8 cellular contexts compared by ENCODE assay signal in genomic region chr18:13611058-13611615, GRCh38.
A peak's percentile ranks its signal among the peaks of the same experiment; 100 is the strongest.
DNase-seq lines count a peak whose midpoint lies in the region; ATAC-seq and TF ChIP-seq lines count a peak whose summit lies in the region.

No MANE protein-coding gene starts in this region.

- peak; percentile 80 for DNase-seq in activated CD8-positive, alpha-beta memory T cell treated with anti-CD3 and anti-CD28 coated beads, Interleukin-2, amount 10 ng/mL, durations not matched to agents 7 days and 5 days
- no peak for DNase-seq in activated CD8-positive, alpha-beta memory T cell treated with anti-CD3 and anti-CD28 coated beads for 24 hours
- DNase-seq in astrocyte of the spinal cord (ENCODE audit: low read depth, low spot score): peak; percentile 61
- peak; percentile 41 for DNase-seq in iPS-NIHi7 (ENCODE audit: extremely low spot score)
- peak; percentile 79 for DNase-seq in stimulated activated naive B cell treated with anti-CD40 and anti-IgM and Interleukin-4, amounts not matched to agents 10 μg/mL and 1 μg/mL and 100 μg/mL, for 72 hours
- DNase-seq in SHP77 (lab: John Stamatoyannopoulos, UW): no peak

- H3K4me3 ChIP-seq in HUES48 (ENCODE audit: low read depth, low read length) (peak overlapping the region; percentile 42), astrocyte of the spinal cord (ENCODE audit: low read depth, low read length) (peak overlapping the region; percentile 23)

- peak; percentile 7 for ATAC-seq in activated CD8-positive, alpha-beta memory T cell treated with anti-CD3 and anti-CD28 coated beads, Interleukin-2, amount 10 ng/mL, durations not matched to agents 7 days and 5 days
- ATAC-seq in stimulated activated naive B cell treated with anti-CD40 and anti-IgM and Interleukin-4, amounts not matched to agents 10 μg/mL and 1 μg/mL and 100 μg/mL, for 72 hours (replicated peaks): peak; percentile 46 to 52
- no peak for ATAC-seq in GM18511 (IDR thresholded peaks at IDR 0.05; ENCODE audit: unreplicated experiment)

- CTCF ChIA-PET in activated CD8-positive, alpha-beta memory T cell treated with anti-CD3 and anti-CD28 coated beads, Interleukin-2, amount 10 ng/mL, durations not matched to agents 7 days and 5 days (lab: Charles Lee): interaction anchor here (1.6 to 10.1 kb wide), 7 partner anchors 19 to 51 kb away, joined by 4 to 122 read pairs (median 11); no protein-coding TSS in a partner anchor

- peak overlapping the region; percentile 63 for H3K27ac ChIP-seq in HUES48 (ENCODE audit: low read depth, low read length)

- H3K4me1 ChIP-seq in HUES48 (ENCODE audit: control insufficient read depth, insufficient read depth, low read length): peaks cover 14% of the 10 kb centered on the region

- TF ChIP-seq CTCF in astrocyte of the spinal cord (IDR thresholded peaks at IDR 0.05; ENCODE audit: low read depth, low read length): no peak

- peak overlapping the region; percentile 99 for H3K27ac Mint-ChIP-seq in activated CD8-positive, alpha-beta memory T cell treated with anti-CD3 and anti-CD28 coated beads, Interleukin-2, amount 10 ng/mL, durations not matched to agents 7 days and 5 days
- H3K27ac Mint-ChIP-seq in stimulated activated naive B cell treated with anti-CD40 and anti-IgM and Interleukin-4, amounts not matched to agents 10 μg/mL and 1 μg/mL and 100 μg/mL, for 72 hours: peak overlapping the region; percentile 98

- peaks cover 91% of the 10 kb centered on the region for H3K4me1 Mint-ChIP-seq in activated CD8-positive, alpha-beta memory T cell treated with anti-CD3 and anti-CD28 coated beads, Interleukin-2, amount 10 ng/mL, durations not matched to agents 7 days and 5 days
- peaks cover 56 to 82% of the 10 kb centered on the region in 2 donors for H3K4me1 Mint-ChIP-seq in stimulated activated naive B cell treated with anti-CD40 and anti-IgM and Interleukin-4, amounts not matched to agents 10 μg/mL and 1 μg/mL and 100 μg/mL, for 72 hours

- H3K27me3 Mint-ChIP-seq in activated CD8-positive, alpha-beta memory T cell treated with anti-CD3 and anti-CD28 coated beads, Interleukin-2, amount 10 ng/mL, durations not matched to agents 7 days and 5 days: no peaks in the 10 kb centered on the region
- no peaks in the 10 kb centered on the region for H3K27me3 Mint-ChIP-seq in stimulated activated naive B cell treated with anti-CD40 and anti-IgM and Interleukin-4, amounts not matched to agents 10 μg/mL and 1 μg/mL and 100 μg/mL, for 72 hours

- H3K27me3 ChIP-seq in HUES48 (ENCODE audit: control insufficient read depth, insufficient read depth, low read length): peaks cover 38% of the 10 kb centered on the region

- H3K36me3 Mint-ChIP-seq in activated CD8-positive, alpha-beta memory T cell treated with anti-CD3 and anti-CD28 coated beads, Interleukin-2, amount 10 ng/mL, durations not matched to agents 7 days and 5 days: peaks cover 7% of the 10 kb centered on the region
- peaks cover 12 to 43% of the 10 kb centered on the region in 2 donors for H3K36me3 Mint-ChIP-seq in stimulated activated naive B cell treated with anti-CD40 and anti-IgM and Interleukin-4, amounts not matched to agents 10 μg/mL and 1 μg/mL and 100 μg/mL, for 72 hours

- peak overlapping the region; percentile 77 for H3K4me3 Mint-ChIP-seq in activated CD8-positive, alpha-beta memory T cell treated with anti-CD3 and anti-CD28 coated beads, Interleukin-2, amount 10 ng/mL, durations not matched to agents 7 days and 5 days
- peak overlapping the region; percentile 83 to 87 for H3K4me3 Mint-ChIP-seq in stimulated activated naive B cell treated with anti-CD40 and anti-IgM and Interleukin-4, amounts not matched to agents 10 μg/mL and 1 μg/mL and 100 μg/mL, for 72 hours

- H3K36me3 ChIP-seq in HUES48 (ENCODE audit: control insufficient read depth, insufficient read depth, low read length): no peaks in the 10 kb centered on the region

- H3K9ac ChIP-seq in HUES48 (ENCODE audit: low read depth, low read length): peak overlapping the region; percentile 15; the same call in 1 of the 2 replicates

- in situ Hi-C loops in astrocyte of the spinal cord (cut with HindIII; ENCODE audit: low sequenced_read_pairs): no loop called here

- H3K9me3 ChIP-seq in HUES48 (ENCODE audit: control insufficient read depth, insufficient read depth, low read length): no peaks in the 10 kb centered on the region

- no peaks in the 10 kb centered on the region for H3K9me3 Mint-ChIP-seq in activated CD8-positive, alpha-beta memory T cell treated with anti-CD3 and anti-CD28 coated beads, Interleukin-2, amount 10 ng/mL, durations not matched to agents 7 days and 5 days (ENCODE audit: low read depth)
- H3K9me3 Mint-ChIP-seq in stimulated activated naive B cell treated with anti-CD40 and anti-IgM and Interleukin-4, amounts not matched to agents 10 μg/mL and 1 μg/mL and 100 μg/mL, for 72 hours: no peaks in the 10 kb centered on the region

Comparison
In these comparisons a context has a peak if more than half of its experiments do, and no peak if none do; other contexts are left out.
1. DNase-seq: peak in activated CD8-positive, alpha-beta memory T cell treated with anti-CD3 and anti-CD28 coated beads, Interleukin-2, amount 10 ng/mL, durations not matched to agents 7 days and 5 days (single experiment), astrocyte of the spinal cord (single experiment), iPS-NIHi7 (single experiment) and stimulated activated naive B cell treated with anti-CD40 and anti-IgM and Interleukin-4, amounts not matched to agents 10 μg/mL and 1 μg/mL and 100 μg/mL, for 72 hours (single experiment); none in activated CD8-positive, alpha-beta memory T cell treated with anti-CD3 and anti-CD28 coated beads for 24 hours (single experiment) and SHP77 (0 of 2).